ENCODE assay signal across 8 cellular contexts in genomic region chr19:5679289-5680082, GRCh38. TPM values are rescaled to one million over a fixed set of nuclear protein-coding genes. Genes with fewer than 3 reads are reported as not detected.
DNase-seq lines count a peak whose midpoint lies in the region; ATAC-seq, FAIRE-seq and TF ChIP-seq lines count a peak whose summit lies in the region.

No MANE protein-coding gene starts in this region.

- no peaks in the 10 kb centered on the region for H3K27me3 ChIP-seq in Caco-2 (replicated peaks; ENCODE audit: control insufficient read depth, insufficient read depth, low read length)
- no peaks in the 10 kb centered on the region for H3K27me3 ChIP-seq in PC-9 (ENCODE audit: insufficient read depth, low read depth)
- H3K27me3 ChIP-seq in endothelial cell of umbilical vein (ENCODE audit: control insufficient read depth in 2 of 2, insufficient read depth in 2 of 2, low read length in 2 of 2) = no peaks in the 10 kb centered on the region
- no peaks in the 10 kb centered on the region for H3K27me3 ChIP-seq in osteoblast (ENCODE audit: insufficient read depth, low read length)

- DNase-seq in Caco-2 (no peak), PC-9 (no peak), endothelial cell of umbilical vein (ENCODE audit: low read depth, low spot score) (no peak), osteoblast (ENCODE audit: insufficient read length, low spot score, missing footprints) (peak; percentile 87), omental fat pad (ENCODE audit: low spot score) (no peak), DMS 273 (lab: John Stamatoyannopoulos, UW; ENCODE audit: unreplicated experiment) (no peak), activated gamma-delta T cell (lab: John Stamatoyannopoulos, UW) (no peak)

- H3K4me3 ChIP-seq in Caco-2 (ENCODE audit: low read depth, low read length) (peak overlapping the region; percentile 91), PC-9 (peak overlapping the region; percentile 99), endothelial cell of umbilical vein (replicated peaks in 1 of 3; ENCODE audit: insufficient read depth in 1 of 3, low read depth in 1 of 3, low read length in 3 of 3) (peak overlapping the region; percentile 65 to 91 (median 90)), osteoblast (ENCODE audit: insufficient read depth, low read length) (peak overlapping the region; percentile 99)

- no peaks in the 10 kb centered on the region for H3K27me3 Mint-ChIP-seq in Caco-2 (ENCODE audit: insufficient read depth, unreplicated experiment)

- H3K4me2 ChIP-seq in PC-9 = peak overlapping the region; percentile 85
- peak overlapping the region; percentile 91 for H3K4me2 ChIP-seq in endothelial cell of umbilical vein (ENCODE audit: insufficient read depth, low read length)
- peak overlapping the region; percentile 90 for H3K4me2 ChIP-seq in osteoblast (ENCODE audit: insufficient read depth, low read length)

- peak overlapping the region; percentile 79 for H3K4me3 Mint-ChIP-seq in Caco-2 (ENCODE audit: unreplicated experiment)

- dilution Hi-C loops in endothelial cell of umbilical vein (cut with MboI; ENCODE audit: extremely low pct_ligation_motif_present, low sequenced_read_pairs) = no loop called here

- CTCF ChIA-PET in Caco-2 (lab: Charles Lee) = no interaction called here
- CTCF ChIA-PET in PC-9 (lab: Charles Lee) = no interaction called here
- CTCF ChIA-PET in endothelial cell of umbilical vein (lab: Charles Lee) = interaction anchor here (1.0 kb wide), 1 partner anchor 10 kb away, joined by 4 read pairs; the partner anchor contains the start of gene RPL36

- H3K27ac ChIP-seq in PC-9 (no peak overlapping the region), endothelial cell of umbilical vein (ENCODE audit: insufficient read depth, low read depth, low read length) (no peak overlapping the region), osteoblast (ENCODE audit: low read depth, low read length) (peak overlapping the region; percentile 92)

- H3K36me3 ChIP-seq in Caco-2 (ENCODE audit: control insufficient read depth, insufficient read depth, low read length) (no peaks in the 10 kb centered on the region), PC-9 (ENCODE audit: low read depth) (no peaks in the 10 kb centered on the region), endothelial cell of umbilical vein (ENCODE audit: control insufficient read depth in 2 of 2, extremely low read depth in 1 of 2, insufficient read depth in 2 of 2, low read length in 2 of 2) (peaks cover 0 to 5% of the 10 kb centered on the region in 2 experiments), osteoblast (ENCODE audit: insufficient read depth, low read length) (no peaks in the 10 kb centered on the region)

- no peaks in the 10 kb centered on the region for H3K9me1 ChIP-seq in endothelial cell of umbilical vein (replicated peaks; ENCODE audit: control insufficient read depth, extremely low read depth, insufficient read depth, low read length)

- POLR2A ChIA-PET in Caco-2 (lab: Charles Lee) (no interaction called here), PC-9 (lab: Charles Lee; ENCODE audit: unreplicated experiment) (interaction anchor here (0.6 to 0.7 kb wide), 2 partner anchors 11 to 353 kb away, joined by 3 to 4 read pairs; partner anchors contain the start of gene RPL36), endothelial cell of umbilical vein (lab: Charles Lee) (no interaction called here)

- peak overlapping the region; percentile 96 for H3K27ac Mint-ChIP-seq in Caco-2 (ENCODE audit: unreplicated experiment)

- no peaks in the 10 kb centered on the region; the same call in 1 of the 2 replicates for H3K4me1 ChIP-seq in Caco-2
- no peaks in the 10 kb centered on the region for H3K4me1 ChIP-seq in PC-9 (replicated peaks; ENCODE audit: insufficient read depth)
- peaks cover 10% of the 10 kb centered on the region for H3K4me1 ChIP-seq in endothelial cell of umbilical vein (ENCODE audit: control insufficient read depth, extremely low read depth, insufficient read depth, low read length)
- H3K4me1 ChIP-seq in osteoblast (ENCODE audit: insufficient read depth, low read length) = peaks cover 12% of the 10 kb centered on the region

- H2AFZ ChIP-seq in PC-9 (peak overlapping the region; percentile 91), endothelial cell of umbilical vein (ENCODE audit: low read depth, low read length) (peak overlapping the region; percentile 70), osteoblast (ENCODE audit: low read length) (peak overlapping the region; percentile 87)

- peak overlapping the region; percentile 91 for H3K9ac ChIP-seq in endothelial cell of umbilical vein (replicated peaks; ENCODE audit: extremely low read depth, insufficient read depth, low read length)

- BruUV-seq in Caco-2 (replicated peaks; lab: Mats Ljungman, UMichigan) (no TSS peak), PC-9 (replicated peaks; lab: Mats Ljungman, UMichigan) (no TSS peak), endothelial cell of umbilical vein (replicated peaks; lab: Mats Ljungman, UMichigan) (no TSS peak)

- H3F3A ChIP-seq in PC-9 (ENCODE audit: insufficient read depth, low read depth) = no peaks in the 10 kb centered on the region

- ATAC-seq in omental fat pad (ENCODE audit: low FRiP score) (no peak), GM19023 (IDR thresholded peaks at IDR 0.05; ENCODE audit: unreplicated experiment) (no peak)

- peaks cover 15% of the 10 kb centered on the region for H3K4me1 Mint-ChIP-seq in Caco-2 (ENCODE audit: low read depth, unreplicated experiment)

- no peaks in the 10 kb centered on the region for H3K9me3 Mint-ChIP-seq in Caco-2 (ENCODE audit: unreplicated experiment)

- peak; percentile 40 for FAIRE-seq in endothelial cell of umbilical vein (lab: Jason Lieb, UNC)

- H3K36me3 Mint-ChIP-seq in Caco-2 (ENCODE audit: insufficient read depth, unreplicated experiment) = peaks cover 54% of the 10 kb centered on the region

- no peaks in the 10 kb centered on the region for H4K20me1 ChIP-seq in PC-9 (ENCODE audit: insufficient read depth)
- H4K20me1 ChIP-seq in endothelial cell of umbilical vein (replicated peaks; ENCODE audit: control insufficient read depth, extremely low read depth, insufficient read depth, low read length) = no peaks in the 10 kb centered on the region
- no peaks in the 10 kb centered on the region for H4K20me1 ChIP-seq in osteoblast (ENCODE audit: insufficient read depth, low read length)

- H3K9me2 ChIP-seq in PC-9 (ENCODE audit: insufficient read depth) = no peaks in the 10 kb centered on the region

- H3K79me2 ChIP-seq in PC-9 (ENCODE audit: low read depth) (peaks cover 9% of the 10 kb centered on the region), endothelial cell of umbilical vein (ENCODE audit: control insufficient read depth, insufficient read depth, low read length) (peaks cover 9% of the 10 kb centered on the region), osteoblast (ENCODE audit: insufficient read depth, low read length) (peaks cover 12% of the 10 kb centered on the region)

- intact Hi-C loops in Caco-2 (cut with micrococcal nuclease; ENCODE audit: unreplicated experiment) (loop anchor here (1.0 kb wide), 1 partner anchor 111 kb away; no protein-coding TSS in a partner anchor), PC-9 (cut with micrococcal nuclease; ENCODE audit: unreplicated experiment) (loop anchor here (2.0 kb wide), 2 partner anchors 57 to 111 kb away; partner anchors contain the start of genes DUS3L, SAFB and SAFB2), endothelial cell of umbilical vein (cut with micrococcal nuclease) (loop anchor here (1.0 to 2.0 kb wide), 2 partner anchors 11 to 57 kb away; partner anchors contain the start of genes RPL36, SAFB and SAFB2)

- TF ChIP-seq POLR2A in endothelial cell of umbilical vein (IDR thresholded peaks at IDR 0.05; ENCODE audit: low read depth, low read length) = no peak

- TF ChIP-seq CTCF in Caco-2 (IDR thresholded peaks at IDR 0.05; ENCODE audit: insufficient read depth in 1 of 2, low read depth in 1 of 2, low read length in 1 of 2, severe bottlenecking in 1 of 2, unreplicated experiment in 1 of 2) (no peak), PC-9 (conservative IDR thresholded peaks at IDR 0.05) (no peak), endothelial cell of umbilical vein (IDR thresholded peaks at IDR 0.05; ENCODE audit: extremely low read depth in 1 of 2, insufficient read depth in 1 of 2, low read depth in 1 of 2, low read length in 2 of 2) (no peak), osteoblast (IDR thresholded peaks at IDR 0.05; ENCODE audit: extremely low read depth, low read depth, low read length) (no peak), omental fat pad (IDR thresholded peaks at IDR 0.05) (no peak)

- H3K9me3 ChIP-seq in Caco-2 (no peaks in the 10 kb centered on the region), PC-9 (ENCODE audit: insufficient read depth, low read depth) (no peaks in the 10 kb centered on the region), endothelial cell of umbilical vein (replicated peaks; ENCODE audit: control insufficient read depth, insufficient read depth, low read length) (no peaks in the 10 kb centered on the region), osteoblast (ENCODE audit: low read depth, low read length) (no peaks in the 10 kb centered on the region)

RNA-seq across cellular contexts. Expression of gene MICOS13, which starts 0.8 kb away (rescaled TPM):
- 43.1 and 44.0 TPM in 2 replicates for total RNA-seq in Caco-2 (2022)
- 31.1 and 34.7 TPM in 2 replicates for total RNA-seq in PC-9 (2021)
- 53.0 and 55.3 TPM in 2 replicates for total RNA-seq in endothelial cell of umbilical vein
- polyA plus RNA-seq in endothelial cell of umbilical vein = 86.1 and 115 TPM in 2 replicates
- 38.6 and 56.1 TPM in 2 replicates for polyA plus RNA-seq in endothelial cell of umbilical vein (2011; cell fraction: cytosol; rRNA removed)
- polyA plus RNA-seq in endothelial cell of umbilical vein (2011; cell fraction: nucleus; rRNA removed) = 12.5 and 16.9 TPM in 2 replicates
- 41.0 and 68.2 TPM in 2 replicates for polyA plus RNA-seq in endothelial cell of umbilical vein (2012)
- polyA minus RNA-seq in endothelial cell of umbilical vein = 11.8 and 15.2 TPM in 2 replicates
- polyA minus RNA-seq in endothelial cell of umbilical vein (2011; cell fraction: cytosol; rRNA and poly(A)+ RNA removed) = 14.3 TPM
- polyA minus RNA-seq in endothelial cell of umbilical vein (2011; cell fraction: nucleus; rRNA and poly(A)+ RNA removed) = 2.9 and 4.7 TPM in 2 replicates
- total RNA-seq in osteoblast = 21.0 and 25.9 TPM in 2 replicates
- 10 to 100 TPM; 24.4 to 54.6 (median 40.5) TPM for total RNA-seq in omental fat pad

RNA-seq across cellular contexts. Expression of gene HSD11B1L, which starts 1.3 kb away (rescaled TPM):
- 2.4 and 3.1 TPM in 2 replicates for total RNA-seq in Caco-2 (2022)
- 7.5 and 11.9 TPM in 2 replicates for total RNA-seq in PC-9 (2021)
- 4.4 and 5.0 TPM in 2 replicates for total RNA-seq in endothelial cell of umbilical vein
- polyA plus RNA-seq in endothelial cell of umbilical vein = 9.1 and 10.2 TPM in 2 replicates
- polyA plus RNA-seq in endothelial cell of umbilical vein (2011; cell fraction: cytosol; rRNA removed) = 4.9 and 6.1 TPM in 2 replicates
- 4.1 and 4.4 TPM in 2 replicates for polyA plus RNA-seq in endothelial cell of umbilical vein (2011; cell fraction: nucleus; rRNA removed)
- polyA plus RNA-seq in endothelial cell of umbilical vein (2012) = 4.2 and 11.2 TPM in 2 replicates
- polyA minus RNA-seq in endothelial cell of umbilical vein = 2.0 and 2.1 TPM in 2 replicates
- not detected for polyA minus RNA-seq in endothelial cell of umbilical vein (2011; cell fraction: cytosol; rRNA and poly(A)+ RNA removed)
- 2.3 TPM in 1 of 2 replicates, not detected in the other for polyA minus RNA-seq in endothelial cell of umbilical vein (2011; cell fraction: nucleus; rRNA and poly(A)+ RNA removed)
- 12.1 and 14.8 TPM in 2 replicates for total RNA-seq in osteoblast
- 1 to 10 TPM; 4.3 to 9.5 (median 7.8) TPM for total RNA-seq in omental fat pad

RNA-seq across cellular contexts. Expression of gene RPL36, which starts 10.6 kb away (rescaled TPM):
- total RNA-seq in Caco-2 (2022) (951 and 1,003 TPM in 2 replicates), PC-9 (2021) (772 and 787 TPM in 2 replicates), endothelial cell of umbilical vein (944 and 1,033 TPM in 2 replicates), osteoblast (228 and 257 TPM in 2 replicates), omental fat pad (100 to 1,000 TPM; 663 to 804 (median 703) TPM)
- polyA plus RNA-seq in endothelial cell of umbilical vein = 835 and 1,084 TPM in 2 replicates
- polyA plus RNA-seq in endothelial cell of umbilical vein (2011; cell fraction: cytosol; rRNA removed) = 561 and 877 TPM in 2 replicates
- 224 and 232 TPM in 2 replicates for polyA plus RNA-seq in endothelial cell of umbilical vein (2011; cell fraction: nucleus; rRNA removed)
- 1,177 and 1,852 TPM in 2 replicates for polyA plus RNA-seq in endothelial cell of umbilical vein (2012)
- 208 and 264 TPM in 2 replicates for polyA minus RNA-seq in endothelial cell of umbilical vein
- 889 TPM for polyA minus RNA-seq in endothelial cell of umbilical vein (2011; cell fraction: cytosol; rRNA and poly(A)+ RNA removed)
- polyA minus RNA-seq in endothelial cell of umbilical vein (2011; cell fraction: nucleus; rRNA and poly(A)+ RNA removed) = 50.3 and 106 TPM in 2 replicates

RNA-seq across cellular contexts. Expression of gene LONP1, which starts 40.5 kb away (rescaled TPM):
- total RNA-seq in Caco-2 (2022) (174 and 208 TPM in 2 replicates), PC-9 (2021) (78.2 and 140 TPM in 2 replicates), endothelial cell of umbilical vein (95.1 and 95.7 TPM in 2 replicates), osteoblast (130 and 163 TPM in 2 replicates), omental fat pad (10 to 100 TPM; 49.8 to 75.9 (median 54.0) TPM)
- polyA plus RNA-seq in endothelial cell of umbilical vein = 70.0 and 89.2 TPM in 2 replicates
- polyA plus RNA-seq in endothelial cell of umbilical vein (2011; cell fraction: cytosol; rRNA removed) = 41.1 and 58.7 TPM in 2 replicates
- 98.8 and 102 TPM in 2 replicates for polyA plus RNA-seq in endothelial cell of umbilical vein (2011; cell fraction: nucleus; rRNA removed)
- 50.8 and 65.0 TPM in 2 replicates for polyA plus RNA-seq in endothelial cell of umbilical vein (2012)
- 35.4 and 48.9 TPM in 2 replicates for polyA minus RNA-seq in endothelial cell of umbilical vein
- polyA minus RNA-seq in endothelial cell of umbilical vein (2011; cell fraction: cytosol; rRNA and poly(A)+ RNA removed) = 67.5 TPM
- 23.9 and 39.0 TPM in 2 replicates for polyA minus RNA-seq in endothelial cell of umbilical vein (2011; cell fraction: nucleus; rRNA and poly(A)+ RNA removed)

RNA-seq across cellular contexts. Expression of gene CATSPERD, which starts 41.0 kb away (rescaled TPM):
- total RNA-seq in Caco-2 (2022) (not detected in 2 replicates), PC-9 (2021) (not detected in 2 replicates), endothelial cell of umbilical vein (not detected in 2 replicates), osteoblast (under 0.01 TPM in 2 replicates), omental fat pad (not detected)
- polyA plus RNA-seq in endothelial cell of umbilical vein = not detected in 2 replicates
- polyA plus RNA-seq in endothelial cell of umbilical vein (2011; cell fraction: cytosol; rRNA removed) = not detected in 2 replicates
- not detected in 2 replicates for polyA plus RNA-seq in endothelial cell of umbilical vein (2011; cell fraction: nucleus; rRNA removed)
- polyA plus RNA-seq in endothelial cell of umbilical vein (2012) = not detected in 2 replicates
- polyA minus RNA-seq in endothelial cell of umbilical vein = not detected in 2 replicates
- polyA minus RNA-seq in endothelial cell of umbilical vein (2011; cell fraction: cytosol; rRNA and poly(A)+ RNA removed) = not detected
- polyA minus RNA-seq in endothelial cell of umbilical vein (2011; cell fraction: nucleus; rRNA and poly(A)+ RNA removed) = not detected in 2 replicates
